8 cellular contexts compared by ENCODE assay signal in the genomic region with DNA sequence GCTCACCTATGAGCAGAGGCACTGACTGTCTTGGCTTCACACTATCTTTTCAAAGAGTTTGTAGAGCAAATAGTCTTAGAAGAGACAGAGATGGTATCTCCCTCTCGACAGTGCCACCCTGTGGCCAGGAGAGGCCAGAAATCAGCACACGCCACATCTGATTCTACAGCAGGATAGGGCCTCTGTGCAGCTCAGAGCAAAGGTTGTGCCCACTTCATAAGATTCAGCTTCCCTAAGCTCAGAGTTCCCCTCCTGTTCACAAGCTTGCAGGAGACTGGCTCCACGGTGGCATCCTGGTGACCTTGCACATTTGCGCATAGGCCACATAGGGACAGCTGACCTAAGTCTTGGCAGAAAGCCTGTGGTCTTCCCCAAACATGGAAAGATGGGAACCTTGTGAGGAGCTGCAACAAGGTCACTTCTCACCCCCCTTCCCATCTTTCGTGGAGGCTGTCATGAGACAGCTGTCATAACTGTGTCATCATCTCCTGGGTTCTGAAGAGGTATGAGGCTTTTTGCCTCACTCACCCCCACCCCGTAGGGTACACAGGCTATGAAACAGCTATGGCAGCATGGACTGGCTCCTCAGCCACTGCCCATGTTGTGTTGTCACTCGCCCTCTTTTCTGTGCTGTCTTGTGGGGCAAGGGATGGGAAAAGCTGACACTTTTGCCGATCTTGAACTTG. TPM values are rescaled to one million over a fixed set of nuclear protein-coding genes. Genes with fewer than 3 reads are reported as not detected.
A peak's percentile ranks its signal among the peaks of the same experiment; 100 is the strongest.
DNase-seq lines count a peak whose midpoint lies in the region; ATAC-seq, FAIRE-seq and TF ChIP-seq lines count a peak whose summit lies in the region.

No MANE protein-coding gene starts in this region.

- no peaks in the 10 kb centered on the region for H3K36me3 ChIP-seq in bronchial epithelial cell (ENCODE audit: control insufficient read depth, insufficient read depth, low read length)

- peak; percentile 79 for TF ChIP-seq CTCF in GM12875 (IDR thresholded peaks at IDR 0.05; ENCODE audit: borderline replicate concordance, insufficient read depth, low read depth, low read length)
- TF ChIP-seq CTCF in WTC11 (IDR thresholded peaks at IDR 0.05), result peak; percentile 58
- peak; percentile 79 for TF ChIP-seq CTCF in bronchial epithelial cell (IDR thresholded peaks at IDR 0.05; ENCODE audit: insufficient read depth, low read length, severe bottlenecking)

- H3K4me3 Mint-ChIP-seq in WTC11, result no peak overlapping the region

- POLR2A ChIA-PET in WTC11 (lab: Charles Lee), result no interaction called here

- no peaks in the 10 kb centered on the region for H3K27me3 ChIP-seq in bronchial epithelial cell (ENCODE audit: control insufficient read depth, insufficient read depth, low read length)

- intact Hi-C loops in left colon (cut with DNase I, micrococcal nuclease), result loop anchor here in 1 of 2 donors (5.0 to 10.0 kb wide), 2 partner anchors 119 to 227 kb away; no protein-coding TSS in a partner anchor

- peaks cover 12% of the 10 kb centered on the region for H3K9me3 Mint-ChIP-seq in WTC11

- no peak overlapping the region for H3K4me3 ChIP-seq in GM12875 (ENCODE audit: low read depth, low read length)
- no peak overlapping the region for H3K4me3 ChIP-seq in bronchial epithelial cell (ENCODE audit: low read depth, low read length)

- no peaks in the 10 kb centered on the region for H3K27me3 Mint-ChIP-seq in WTC11 (ENCODE audit: low read depth)

- FAIRE-seq in bronchial epithelial cell (lab: Jason Lieb, UNC), result peak; percentile 75

- peak; percentile 60 for ATAC-seq in WTC11
- ATAC-seq in left colon, result peak; percentile 85
- ATAC-seq in HG02970 (IDR thresholded peaks at IDR 0.05; ENCODE audit: low FRiP score, unreplicated experiment), result no peak

- H3K27ac Mint-ChIP-seq in WTC11, result no peak overlapping the region

- DNase-seq in 8988T (peak; percentile 58), MV-4-11 (lab: John Stamatoyannopoulos, UW) (peak; percentile 59), WTC11 (ENCODE audit: low spot score) (peak; percentile 71), bronchial epithelial cell (ENCODE audit: low read depth) (peak; percentile 60), left colon (peak; percentile 39 to 87)
- DNase-seq in stimulated activated CD4-positive, alpha-beta T cell treated with anti-CD3 and anti-CD28 coated beads, Interleukin-4, amount 100 ng/mL, for 4 hours, result peak; percentile 58 to 64

- peaks cover 38% of the 10 kb centered on the region for H3K4me1 Mint-ChIP-seq in WTC11

- H3K36me3 Mint-ChIP-seq in WTC11, result peaks cover 14% of the 10 kb centered on the region

- CTCF ChIA-PET in WTC11 (lab: Charles Lee), result interaction anchor here (0.6 to 5.3 kb wide), 52 partner anchors 8 to 279 kb away, joined by 3 to 141 read pairs (median 4); partner anchors contain the start of genes CD244, DEDD, F11R and ITLN1

TF ChIP-seq in WTC11, 78 proteins besides CTCF, POLR2A, EP300 and RAD21:
- TF ChIP-seq NFE2L1 (CRISPR knock-in tag; IDR thresholded peaks at IDR 0.05) (no peak), ZNF263 (CRISPR knock-in tag; IDR thresholded peaks at IDR 0.05; ENCODE audit: low read depth) (no peak), CREM (CRISPR knock-in tag; IDR thresholded peaks at IDR 0.05) (no peak), ARID4B (CRISPR knock-in tag; IDR thresholded peaks at IDR 0.05; ENCODE audit: borderline replicate concordance) (no peak), KAT7 (CRISPR knock-in tag; IDR thresholded peaks at IDR 0.05; ENCODE audit: borderline replicate concordance) (no peak), ZNF232 (CRISPR knock-in tag; IDR thresholded peaks at IDR 0.05) (no peak), GRHL2 (CRISPR knock-in tag; IDR thresholded peaks at IDR 0.05; ENCODE audit: insufficient replicate concordance, severe bottlenecking) (no peak)
- TF ChIP-seq, protein P1, sequence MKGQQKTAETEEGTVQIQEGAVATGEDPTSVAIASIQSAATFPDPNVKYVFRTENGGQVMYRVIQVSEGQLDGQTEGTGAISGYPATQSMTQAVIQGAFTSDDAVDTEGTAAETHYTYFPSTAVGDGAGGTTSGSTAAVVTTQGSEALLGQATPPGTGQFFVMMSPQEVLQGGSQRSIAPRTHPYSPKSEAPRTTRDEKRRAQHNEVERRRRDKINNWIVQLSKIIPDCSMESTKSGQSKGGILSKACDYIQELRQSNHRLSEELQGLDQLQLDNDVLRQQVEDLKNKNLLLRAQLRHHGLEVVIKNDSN (CRISPR knock-in tag; IDR thresholded peaks at IDR 0.05), result no peak
- TF ChIP-seq, protein P2, sequence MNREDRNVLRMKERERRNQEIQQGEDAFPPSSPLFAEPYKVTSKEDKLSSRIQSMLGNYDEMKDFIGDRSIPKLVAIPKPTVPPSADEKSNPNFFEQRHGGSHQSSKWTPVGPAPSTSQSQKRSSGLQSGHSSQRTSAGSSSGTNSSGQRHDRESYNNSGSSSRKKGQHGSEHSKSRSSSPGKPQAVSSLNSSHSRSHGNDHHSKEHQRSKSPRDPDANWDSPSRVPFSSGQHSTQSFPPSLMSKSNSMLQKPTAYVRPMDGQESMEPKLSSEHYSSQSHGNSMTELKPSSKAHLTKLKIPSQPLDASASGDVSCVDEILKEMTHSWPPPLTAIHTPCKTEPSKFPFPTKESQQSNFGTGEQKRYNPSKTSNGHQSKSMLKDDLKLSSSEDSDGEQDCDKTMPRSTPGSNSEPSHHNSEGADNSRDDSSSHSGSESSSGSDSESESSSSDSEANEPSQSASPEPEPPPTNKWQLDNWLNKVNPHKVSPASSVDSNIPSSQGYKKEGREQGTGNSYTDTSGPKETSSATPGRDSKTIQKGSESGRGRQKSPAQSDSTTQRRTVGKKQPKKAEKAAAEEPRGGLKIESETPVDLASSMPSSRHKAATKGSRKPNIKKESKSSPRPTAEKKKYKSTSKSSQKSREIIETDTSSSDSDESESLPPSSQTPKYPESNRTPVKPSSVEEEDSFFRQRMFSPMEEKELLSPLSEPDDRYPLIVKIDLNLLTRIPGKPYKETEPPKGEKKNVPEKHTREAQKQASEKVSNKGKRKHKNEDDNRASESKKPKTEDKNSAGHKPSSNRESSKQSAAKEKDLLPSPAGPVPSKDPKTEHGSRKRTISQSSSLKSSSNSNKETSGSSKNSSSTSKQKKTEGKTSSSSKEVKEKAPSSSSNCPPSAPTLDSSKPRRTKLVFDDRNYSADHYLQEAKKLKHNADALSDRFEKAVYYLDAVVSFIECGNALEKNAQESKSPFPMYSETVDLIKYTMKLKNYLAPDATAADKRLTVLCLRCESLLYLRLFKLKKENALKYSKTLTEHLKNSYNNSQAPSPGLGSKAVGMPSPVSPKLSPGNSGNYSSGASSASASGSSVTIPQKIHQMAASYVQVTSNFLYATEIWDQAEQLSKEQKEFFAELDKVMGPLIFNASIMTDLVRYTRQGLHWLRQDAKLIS (CRISPR knock-in tag; IDR thresholded peaks at IDR 0.05; ENCODE audit: borderline replicate concordance), result no peak

RNA-seq across cellular contexts. Expression of gene ITLN2, which starts 3.0 kb away (rescaled TPM):
- total RNA-seq in WTC11 (2021) (5.9 to 7.8 TPM (median 7.0 TPM) in 3 replicates), bronchial epithelial cell (0.26 TPM in 1 of 2 replicates, not detected in the other), left colon (not detected)
